In the genomic region with DNA sequence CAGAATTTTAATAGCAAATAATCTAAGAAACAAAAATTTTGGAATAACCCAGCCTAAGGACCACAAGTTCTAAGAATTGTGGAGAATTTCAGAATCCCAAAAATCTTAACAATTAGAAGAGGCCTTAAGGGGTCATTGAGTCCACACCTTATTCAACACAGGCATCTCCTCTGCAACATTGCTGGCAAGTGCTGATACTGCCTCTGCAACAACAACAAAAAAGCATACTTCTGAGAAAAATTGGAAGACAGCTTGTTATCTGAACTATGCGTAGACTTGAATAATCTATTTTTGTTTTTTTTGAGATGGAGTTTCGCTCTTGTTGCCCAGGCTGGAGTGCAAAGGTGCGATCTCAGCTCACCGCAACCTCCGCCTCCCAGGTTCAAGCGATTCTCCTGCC, we compare ENCODE assay signal across 11 cellular contexts. TPM values are rescaled to one million over a fixed set of nuclear protein-coding genes. Genes with fewer than 3 reads are reported as not detected.
DNase-seq lines count a peak whose midpoint lies in the region; ATAC-seq and TF ChIP-seq lines count a peak whose summit lies in the region.
"Had no signal": no experiment of that assay in that cellular context is flagged by ENCODE, and none has a peak within 500 bp of the region (broad histone marks: within the 10 kb centered on the region; RNA-seq: fewer than 3 reads in every experiment).

No MANE protein-coding gene starts in this region.

- H3K27ac ChIP-seq in WERI-Rb-1 (peak overlapping the region; percentile 29), dorsolateral prefrontal cortex (no peak overlapping the region)
- H3K27ac ChIP-seq: BLaER1 treated with 17β-estradiol and CSF1 and Interleukin-3, amounts not matched to agents 10 nM and 100 nM; HL-60 had no signal

- H3K27ac Mint-ChIP-seq in stimulated activated effector memory CD8-positive, alpha-beta T cell treated with anti-CD3 and anti-CD28 coated beads, Interleukin-12 subunit alpha, Interleukin-12 subunit beta, amount 100 ng/mL, for 72 hours: peak overlapping the region; percentile 76
- H3K27ac Mint-ChIP-seq in immature natural killer cell: no peak overlapping the region
- H3K27ac Mint-ChIP-seq: B cell; CD8-positive, alpha-beta T cell had no signal

- H3K4me3 ChIP-seq in WERI-Rb-1 (ENCODE audit: low read depth, low read length): no peak overlapping the region
- H3K4me3 ChIP-seq in dorsolateral prefrontal cortex: no peak overlapping the region
- H3K4me3 ChIP-seq: BLaER1 treated with 17β-estradiol and CSF1 and Interleukin-3, amounts not matched to agents 10 nM and 100 nM had no signal

- no peak for DNase-seq in WERI-Rb-1
- DNase-seq in erythroblast (lab: John Stamatoyannopoulos, UW): peak; percentile 26 to 34
- no peak for DNase-seq in stimulated activated effector memory CD8-positive, alpha-beta T cell treated with anti-CD3 and anti-CD28 coated beads, Interleukin-12 subunit alpha, Interleukin-12 subunit beta, amount 100 ng/mL, for 72 hours (ENCODE audit: low spot score in 2 of 2)
- DNase-seq in iPS-NIHi7 (ENCODE audit: extremely low spot score): no peak
- DNase-seq in dorsolateral prefrontal cortex: no peak
- no peak for DNase-seq in immature natural killer cell
- DNase-seq: CD8-positive, alpha-beta T cell; HCEC 1CT had no signal

- H3K4me1 Mint-ChIP-seq in stimulated activated effector memory CD8-positive, alpha-beta T cell treated with anti-CD3 and anti-CD28 coated beads, Interleukin-12 subunit alpha, Interleukin-12 subunit beta, amount 100 ng/mL, for 72 hours: no peaks in the 10 kb centered on the region
- H3K4me1 Mint-ChIP-seq in immature natural killer cell: no peaks in the 10 kb centered on the region

- no peaks in the 10 kb centered on the region for H3K27me3 ChIP-seq in WERI-Rb-1 (ENCODE audit: insufficient read depth, low read depth, severe bottlenecking)
- H3K27me3 ChIP-seq in dorsolateral prefrontal cortex: no peaks in the 10 kb centered on the region
- H3K27me3 ChIP-seq: BLaER1 treated with 17β-estradiol and CSF1 and Interleukin-3, amounts not matched to agents 10 nM and 100 nM had no signal

- TF ChIP-seq POLR2A in erythroblast (IDR thresholded peaks at IDR 0.05; ENCODE audit: low read length): no peak

- no peaks in the 10 kb centered on the region for H3K9me3 Mint-ChIP-seq in stimulated activated effector memory CD8-positive, alpha-beta T cell treated with anti-CD3 and anti-CD28 coated beads, Interleukin-12 subunit alpha, Interleukin-12 subunit beta, amount 100 ng/mL, for 72 hours
- H3K9me3 Mint-ChIP-seq in immature natural killer cell: no peaks in the 10 kb centered on the region
- H3K9me3 Mint-ChIP-seq: CD8-positive, alpha-beta T cell had no signal

- H3K36me3 Mint-ChIP-seq in stimulated activated effector memory CD8-positive, alpha-beta T cell treated with anti-CD3 and anti-CD28 coated beads, Interleukin-12 subunit alpha, Interleukin-12 subunit beta, amount 100 ng/mL, for 72 hours: no peaks in the 10 kb centered on the region
- peaks cover 0 to 25% (median 13%) of the 10 kb centered on the region in 3 donors for H3K36me3 Mint-ChIP-seq in immature natural killer cell

- no peak for ATAC-seq in stimulated activated effector memory CD8-positive, alpha-beta T cell treated with anti-CD3 and anti-CD28 coated beads, Interleukin-12 subunit alpha, Interleukin-12 subunit beta, amount 100 ng/mL, for 72 hours
- ATAC-seq: CD8-positive, alpha-beta T cell had no signal

- TF ChIP-seq CTCF in WERI-Rb-1 (IDR thresholded peaks at IDR 0.05; ENCODE audit: low read depth, low read length): no peak
- no peak for TF ChIP-seq CTCF in dorsolateral prefrontal cortex (IDR thresholded peaks at IDR 0.05 in 54 of 56, conservative IDR thresholded peaks at IDR 0.05 in 2 of 56; ENCODE audit: low read depth in 1 of 56, partially characterized antibody in 56 of 56)

- H3K9me3 ChIP-seq in WERI-Rb-1 (ENCODE audit: severe bottlenecking): no peaks in the 10 kb centered on the region
- H3K9me3 ChIP-seq: BLaER1 treated with 17β-estradiol and CSF1 and Interleukin-3, amounts not matched to agents 10 nM and 100 nM had no signal

- intact Hi-C loops in dorsolateral prefrontal cortex (cut with DNase I): no loop called here

- H3K4me3 Mint-ChIP-seq in stimulated activated effector memory CD8-positive, alpha-beta T cell treated with anti-CD3 and anti-CD28 coated beads, Interleukin-12 subunit alpha, Interleukin-12 subunit beta, amount 100 ng/mL, for 72 hours: no peak overlapping the region
- no peak overlapping the region for H3K4me3 Mint-ChIP-seq in immature natural killer cell
- H3K4me3 Mint-ChIP-seq: B cell; CD8-positive, alpha-beta T cell had no signal

- peaks cover 0 to 2% (median 2%) of the 10 kb centered on the region in 3 donors for H3K27me3 Mint-ChIP-seq in immature natural killer cell (ENCODE audit: low read depth in 3 of 3)
- H3K27me3 Mint-ChIP-seq: B cell had no signal

- H3K36me3 ChIP-seq in WERI-Rb-1: no peaks in the 10 kb centered on the region
- H3K36me3 ChIP-seq: BLaER1 treated with 17β-estradiol and CSF1 and Interleukin-3, amounts not matched to agents 10 nM and 100 nM had no signal

RNA-seq across cellular contexts. Expression of a gene that starts 24.0 kb away (rescaled TPM):
- 100 to 1,000 TPM in 67 of 120 experiments, 10 to 100 TPM in 53; 36.8 to 290 (median 105) TPM for total RNA-seq in dorsolateral prefrontal cortex
- polyA plus RNA-seq in immature natural killer cell: 10 to 100 TPM; 39.1 to 55.0 (median 42.4) TPM

Comparison
In these comparisons a context has a peak if more than half of its experiments do, and no peak if none do; other contexts are left out.
1. DNase-seq: peak in erythroblast (2 of 2); none in WERI-Rb-1 (single experiment), stimulated activated effector memory CD8-positive, alpha-beta T cell treated with anti-CD3 and anti-CD28 coated beads, Interleukin-12 subunit alpha, Interleukin-12 subunit beta, amount 100 ng/mL, for 72 hours (0 of 2), iPS-NIHi7 (single experiment), dorsolateral prefrontal cortex (0 of 10) and immature natural killer cell (0 of 3).